In the genomic region with DNA sequence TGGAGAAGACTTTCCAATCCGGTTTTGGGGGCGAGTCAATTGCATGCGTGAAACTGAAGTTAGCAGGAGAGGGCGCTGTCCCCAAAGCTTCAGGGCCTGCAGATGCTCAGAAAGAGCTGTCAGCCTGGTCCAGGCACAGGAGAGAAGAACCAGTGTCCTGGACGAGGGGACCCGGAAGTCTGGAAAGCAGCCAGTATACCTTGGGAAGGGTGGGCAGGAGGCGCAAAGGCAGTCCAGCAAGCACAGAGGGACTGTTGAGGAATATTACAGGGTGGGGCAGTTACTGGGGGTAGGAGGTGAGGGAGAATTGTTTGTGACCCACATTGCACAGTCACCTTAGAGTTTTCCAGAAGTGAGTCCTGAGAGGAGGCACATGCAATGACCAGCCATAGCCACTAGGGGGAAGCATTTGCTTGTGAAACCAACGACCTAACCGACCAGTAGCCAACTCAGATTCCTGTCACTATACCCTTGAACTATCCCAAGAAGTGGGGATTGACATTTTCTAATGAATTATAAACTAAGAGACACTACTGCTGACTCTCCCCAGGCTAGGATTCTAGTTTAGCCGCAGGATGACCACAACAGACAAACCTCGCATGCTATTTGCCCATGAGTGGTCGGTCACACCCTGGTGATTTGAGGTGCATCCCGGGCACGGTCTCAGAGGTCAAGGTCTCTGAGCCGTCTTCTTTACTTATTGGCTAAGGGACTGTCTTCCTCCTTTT, we compare ENCODE assay signal across 8 cellular contexts.
DNase-seq lines count a peak whose midpoint lies in the region; ATAC-seq and TF ChIP-seq lines count a peak whose summit lies in the region.

No MANE protein-coding gene starts in this region.

- intact Hi-C loops in heart right ventricle (cut with DNase I), result loop anchor here in 7 of 10 donors (5.0 to 10.0 kb wide), 3 partner anchors 977 to 1477 kb away; no protein-coding TSS in a partner anchor

- ATAC-seq in activated naive CD8-positive, alpha-beta T cell treated with anti-CD3 and anti-CD28 coated beads, Interleukin-2, amount 10 ng/mL, durations not matched to agents 7 days and 5 days (ENCODE audit: low read depth), result peak; percentile 47
- peak; percentile 83 to 94 (median 92) for ATAC-seq in heart right ventricle

- DNase-seq in HCEC 1CT (peak; percentile 71), M059J (ENCODE audit: low read depth) (peak; percentile 69), SK-N-MC (ENCODE audit: low read depth, low spot score) (peak; percentile 14), heart right ventricle (peak; percentile 51 to 70), putamen (ENCODE audit: low spot score) (peak; percentile 74), 8988T (no peak)
- peak; percentile 48 for DNase-seq in activated naive CD8-positive, alpha-beta T cell treated with anti-CD3 and anti-CD28 coated beads, Interleukin-2, amount 10 ng/mL, durations not matched to agents 7 days and 5 days

- H3K27ac ChIP-seq in SK-N-MC (no peak overlapping the region), heart right ventricle (peak overlapping the region in 5 of 10 donors; percentile 3 to 56 (median 29))

- H3K9me3 ChIP-seq in SK-N-MC (ENCODE audit: low read depth, low read length) (no peaks in the 10 kb centered on the region), heart right ventricle (no peaks in the 10 kb centered on the region)

- peaks cover 0 to 7% (median 0%) of the 10 kb centered on the region in 9 donors for H3K4me1 ChIP-seq in heart right ventricle

- TF ChIP-seq CTCF in GM12872 (IDR thresholded peaks at IDR 0.05; ENCODE audit: insufficient read depth, low read depth, low read length) (peak; percentile 99), heart right ventricle (IDR thresholded peaks at IDR 0.05) (peak; percentile 81 to 96 (median 92))

- H3K36me3 Mint-ChIP-seq in activated naive CD8-positive, alpha-beta T cell treated with anti-CD3 and anti-CD28 coated beads, Interleukin-2, amount 10 ng/mL, durations not matched to agents 7 days and 5 days, result no peaks in the 10 kb centered on the region

- H3K9ac ChIP-seq in SK-N-MC (ENCODE audit: insufficient read length), result no peak overlapping the region

- peaks cover 0 to 3% (median 0%) of the 10 kb centered on the region in 7 donors for H3K27me3 ChIP-seq in heart right ventricle

- no peaks in the 10 kb centered on the region for H3K36me3 ChIP-seq in SK-N-MC (ENCODE audit: insufficient read depth, low read length)
- H3K36me3 ChIP-seq in heart right ventricle, result no peaks in the 10 kb centered on the region

- peaks cover 10% of the 10 kb centered on the region for H3K27me3 Mint-ChIP-seq in activated naive CD8-positive, alpha-beta T cell treated with anti-CD3 and anti-CD28 coated beads, Interleukin-2, amount 10 ng/mL, durations not matched to agents 7 days and 5 days

- H3K4me1 Mint-ChIP-seq in activated naive CD8-positive, alpha-beta T cell treated with anti-CD3 and anti-CD28 coated beads, Interleukin-2, amount 10 ng/mL, durations not matched to agents 7 days and 5 days, result no peaks in the 10 kb centered on the region

- H3K4me3 Mint-ChIP-seq in activated naive CD8-positive, alpha-beta T cell treated with anti-CD3 and anti-CD28 coated beads, Interleukin-2, amount 10 ng/mL, durations not matched to agents 7 days and 5 days, result no peak overlapping the region

- POLR2A ChIA-PET in activated naive CD8-positive, alpha-beta T cell treated with anti-CD3 and anti-CD28 coated beads, Interleukin-2, amount 10 ng/mL, durations not matched to agents 7 days and 5 days (lab: Charles Lee), result no interaction called here

- H3K9me3 Mint-ChIP-seq in activated naive CD8-positive, alpha-beta T cell treated with anti-CD3 and anti-CD28 coated beads, Interleukin-2, amount 10 ng/mL, durations not matched to agents 7 days and 5 days, result no peaks in the 10 kb centered on the region

- WGBS in heart right ventricle, 2 donors, result 46 to 49% methylated on average over 15 of the region's 15 CpGs

- no peak overlapping the region for H3K4me3 ChIP-seq in SK-N-MC
- H3K4me3 ChIP-seq in heart right ventricle, result no peak overlapping the region

- H3K27ac Mint-ChIP-seq in activated naive CD8-positive, alpha-beta T cell treated with anti-CD3 and anti-CD28 coated beads, Interleukin-2, amount 10 ng/mL, durations not matched to agents 7 days and 5 days, result no peak overlapping the region
